In the genomic region with DNA sequence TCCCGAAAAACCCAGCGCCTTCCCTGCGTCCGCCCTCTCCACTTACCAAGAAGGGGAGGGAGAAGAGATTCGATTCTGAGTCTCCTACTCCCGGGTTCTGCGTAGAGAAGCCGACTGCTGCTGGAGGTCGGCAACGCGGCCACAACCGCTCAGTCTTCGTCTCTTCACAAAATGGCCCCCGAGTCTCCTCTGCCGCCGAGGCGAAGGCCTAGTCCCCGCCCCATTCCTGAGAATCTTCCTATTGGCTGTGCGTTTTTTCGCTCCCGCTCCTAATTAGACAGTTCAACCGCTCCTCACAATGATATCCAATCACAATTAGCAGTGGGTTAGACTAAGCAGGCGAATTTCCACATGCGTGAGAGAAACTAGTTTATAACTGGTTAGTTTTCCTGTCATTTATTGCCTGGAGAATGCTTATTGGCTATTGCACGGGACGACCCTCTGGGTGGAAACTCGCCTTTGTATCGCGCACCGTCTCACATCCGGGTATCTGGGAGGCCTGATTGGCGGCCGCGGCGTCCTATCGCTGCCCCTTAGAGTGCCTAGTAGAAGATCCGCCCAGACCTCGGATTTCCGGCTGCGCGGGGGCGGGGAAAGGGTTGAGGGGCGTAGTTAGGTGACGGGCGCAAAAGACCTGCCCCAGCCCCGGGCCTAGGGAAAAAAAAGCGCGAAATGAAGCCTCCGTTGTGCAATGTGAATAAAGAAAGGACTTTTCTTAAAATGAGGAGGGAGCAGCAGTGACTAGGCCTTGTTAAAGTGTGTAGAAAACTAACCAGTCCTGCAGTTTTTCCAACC, we compare ENCODE assay signal across 8 cellular contexts. TPM values are rescaled to one million over a fixed set of nuclear protein-coding genes. Genes with fewer than 3 reads are reported as not detected.
DNase-seq lines count a peak whose midpoint lies in the region; ATAC-seq, FAIRE-seq and TF ChIP-seq lines count a peak whose summit lies in the region.

HNRNPC (minus strand) TSS at position 191 of the 795 bp plus-strand sequence. CDS start 35,249 bp downstream, outside the sequence.

- peak within 1 kb of the TSS; percentile 98 for H3K4me2 ChIP-seq in Loucy (ENCODE audit: low read depth, low read length, poor library complexity, severe bottlenecking)

- H3K9me3 ChIP-seq in Loucy (ENCODE audit: insufficient read depth, low read depth, low read length): no peaks in the 10 kb centered on the region

- peaks cover 45% of the 10 kb centered on the region for H3K4me1 ChIP-seq in Loucy (ENCODE audit: insufficient read depth, low read length, poor library complexity, severe bottlenecking)

- H3K4me1 Mint-ChIP-seq in naive thymus-derived CD8-positive, alpha-beta T cell: peaks cover 16 to 45% (median 39%) of the 10 kb centered on the region in 4 donors

- H3K4me3 ChIP-seq in Loucy (ENCODE audit: low read length, poor library complexity, severe bottlenecking) (peak within 1 kb of the TSS; percentile 95), fibroblast of mammary gland (ENCODE audit: control insufficient read depth, low read depth, low read length) (peak within 1 kb of the TSS; percentile 100)

- TF ChIP-seq POLR2A in H54 (IDR thresholded peaks at IDR 0.05; ENCODE audit: low read depth, low read length) (peak; percentile 69), Raji (IDR thresholded peaks at IDR 0.05; ENCODE audit: insufficient read depth, low read depth, low read length) (peak; percentile 97)

- H3K9me3 Mint-ChIP-seq in naive thymus-derived CD8-positive, alpha-beta T cell: no peaks in the 10 kb centered on the region

- peaks cover 46% of the 10 kb centered on the region for H4K20me1 ChIP-seq in Loucy (ENCODE audit: insufficient read depth, low read length, poor library complexity, severe bottlenecking)

- DNase-seq in EL (peak; percentile 100), H54 (ENCODE audit: insufficient read length, low spot score) (peak; percentile 63), fibroblast of mammary gland (ENCODE audit: low read depth) (peak; percentile 100)
- DNase-seq in activated T-helper 9 cell treated with anti-CD3 and anti-CD28 coated beads, Interleukin-2, amount 50 U/mL, for 16 hours (ENCODE audit: low read depth): peak; percentile 100
- peak; percentile 99 to 100 (median 100) for DNase-seq in naive thymus-derived CD8-positive, alpha-beta T cell
- DNase-seq in stimulated activated naive CD4-positive, alpha-beta T cell (lab: John Stamatoyannopoulos, UW): peak; percentile 99 to 100 (median 100)

- peak; percentile 86 to 91 for ATAC-seq in naive thymus-derived CD8-positive, alpha-beta T cell

- peaks cover 2% of the 10 kb centered on the region; the same call in 1 of the 2 replicates for H3F3A ChIP-seq in Loucy (ENCODE audit: low read depth)

- H3K79me2 ChIP-seq in Loucy (ENCODE audit: insufficient read depth, low read length): peaks cover 48% of the 10 kb centered on the region

- POLR2A ChIA-PET in naive thymus-derived CD8-positive, alpha-beta T cell (lab: Charles Lee): interaction anchor here (0.5 to 1.3 kb wide), 10 partner anchors 12 to 1244 kb away, joined by 3 to 7 read pairs (median 4); partner anchors contain the start of gene SUPT16H

- H3K9me2 ChIP-seq in Loucy (replicated peaks; ENCODE audit: low read depth, low read length): no peaks in the 10 kb centered on the region

- peak within 1 kb of the TSS; percentile 96 to 100 (median 100) for H3K27ac Mint-ChIP-seq in naive thymus-derived CD8-positive, alpha-beta T cell

- peak within 1 kb of the TSS; percentile 97 for H2AFZ ChIP-seq in Loucy (ENCODE audit: low read length)

- peak within 1 kb of the TSS; percentile 98 for H3K9ac ChIP-seq in Loucy (ENCODE audit: low read depth, low read length, poor library complexity, severe bottlenecking)

- peak within 1 kb of the TSS; percentile 90 to 100 (median 100) for H3K4me3 Mint-ChIP-seq in naive thymus-derived CD8-positive, alpha-beta T cell

- peaks cover 9% of the 10 kb centered on the region for H3K27me3 ChIP-seq in Loucy (ENCODE audit: insufficient read depth, low read length, poor library complexity, severe bottlenecking)

- H3K36me3 ChIP-seq in Loucy (ENCODE audit: insufficient read depth, low read length): peaks cover 25% of the 10 kb centered on the region

- peak; percentile 95 for FAIRE-seq in H54 (lab: Jason Lieb, UNC)

- H3K36me3 Mint-ChIP-seq in naive thymus-derived CD8-positive, alpha-beta T cell: peaks cover 9 to 40% (median 23%) of the 10 kb centered on the region in 3 donors

- H3K27me3 Mint-ChIP-seq in naive thymus-derived CD8-positive, alpha-beta T cell: peaks cover 0 to 3% (median 0%) of the 10 kb centered on the region in 5 donors

- TF ChIP-seq CTCF in Loucy (conservative IDR thresholded peaks at IDR 0.05; ENCODE audit: low read length) (no peak), fibroblast of mammary gland (conservative IDR thresholded peaks at IDR 0.05; ENCODE audit: control insufficient read depth, insufficient read depth, low read depth, low read length) (no peak)

RNA-seq across cellular contexts. Expression of gene HNRNPC, which starts in this region (rescaled TPM):
- 100 to 1,000 TPM; 569 to 584 TPM for total RNA-seq in naive thymus-derived CD8-positive, alpha-beta T cell
- 100 to 1,000 TPM; 795 to 893 (median 875) TPM for polyA plus RNA-seq in naive thymus-derived CD8-positive, alpha-beta T cell

Comparison
In these comparisons a context has a peak if more than half of its experiments do, and no peak if none do; other contexts are left out.
1. Peak in every context shown above with its lines: DNase-seq, ATAC-seq and H3K4me3 ChIP-seq.